ENCODE assay signal across 17 cellular contexts in the genomic region with DNA sequence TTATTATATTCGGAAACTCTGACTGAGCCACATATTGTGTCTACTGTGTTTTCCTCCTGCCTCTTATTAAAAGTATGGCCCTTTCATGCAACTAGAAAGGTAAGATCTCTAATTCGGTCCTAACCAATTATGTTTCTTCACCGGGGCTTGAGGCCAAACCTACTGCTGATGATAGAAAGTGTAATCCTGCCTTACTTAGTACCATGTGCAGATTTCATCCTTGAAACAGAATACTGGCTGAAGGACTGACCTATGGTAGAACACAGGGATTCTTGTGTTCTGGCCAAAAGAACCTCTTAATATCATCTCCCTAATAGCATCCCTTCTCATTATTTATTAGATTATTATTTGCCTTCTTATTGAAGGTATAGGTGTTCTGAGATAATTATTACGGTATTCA.
"Had no signal": no experiment of that assay in that cellular context is flagged by ENCODE, and none has a peak within 500 bp of the region (broad histone marks: within the 10 kb centered on the region; RNA-seq: fewer than 3 reads in every experiment).

No MANE protein-coding gene starts in this region.

- H3K4me3 ChIP-seq: coronary artery, dorsolateral prefrontal cortex, esophagus muscularis mucosa, heart right ventricle, left lung, lower lobe of right lung had no signal

- H3K27me3 ChIP-seq: dorsolateral prefrontal cortex, esophagus muscularis mucosa, heart right ventricle, left lung had no signal

- H3K9me3 ChIP-seq: left lung, lower lobe of right lung had no signal

- H3K4me1 ChIP-seq: left lung, lower lobe of right lung had no signal

- H3K36me3 ChIP-seq: esophagus muscularis mucosa, heart right ventricle, left lung, lower lobe of right lung had no signal

- ATAC-seq: heart right ventricle, left cardiac atrium, left lung, left ventricle myocardium superior, lower lobe of right lung had no signal

- H3K27ac ChIP-seq: dorsolateral prefrontal cortex, esophagus muscularis mucosa, lower lobe of right lung had no signal

- DNase-seq: dermis blood vessel endothelial cell; dorsolateral prefrontal cortex; effector CD4-positive, alpha-beta T cell; effector memory CD4-positive, alpha-beta T cell; foreskin fibroblast; glutamatergic neuron; head of caudate nucleus; heart right ventricle; hippocampal formation; left cardiac atrium; left lung; left ventricle myocardium superior; lower lobe of right lung; mesendoderm; midbrain had no signal
